ENCODE assay signal across 30 cellular contexts in the genomic region with DNA sequence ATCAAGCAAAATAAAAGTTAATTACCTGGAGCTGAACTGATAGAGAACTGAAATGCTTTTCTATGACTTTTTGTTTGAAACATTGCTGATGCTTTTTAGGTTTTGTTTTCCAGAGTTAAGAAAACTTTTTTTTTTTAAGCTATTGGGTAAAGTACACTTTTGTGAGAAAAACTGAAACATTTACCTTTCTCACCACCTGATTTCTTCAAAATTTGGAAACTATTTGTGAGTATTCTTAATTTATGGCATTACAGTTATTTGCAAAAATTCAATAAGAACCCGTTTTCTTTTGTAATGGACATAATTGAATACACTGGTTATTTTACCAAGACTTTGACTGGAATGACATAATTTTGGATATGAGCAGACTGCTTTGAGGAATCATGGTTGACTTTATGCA. TPM values are rescaled to one million over a fixed set of nuclear protein-coding genes. Genes with fewer than 3 reads are reported as not detected.
"Had no signal": no experiment of that assay in that cellular context is flagged by ENCODE, and none has a peak within 500 bp of the region (broad histone marks: within the 10 kb centered on the region; RNA-seq: fewer than 3 reads in every experiment).

No MANE protein-coding gene starts in this region.

- DNase-seq: activated CD4-positive, alpha-beta memory T cell treated with anti-CD3 and anti-CD28 coated beads for 36 hours; activated CD4-positive, alpha-beta T cell treated with anti-CD3 and anti-CD28 coated beads for 36 hours; activated CD4-positive, alpha-beta T cell treated with anti-CD3 and anti-CD28 coated beads, Interleukin-2, amount 10 ng/mL, durations not matched to agents 24 days and 14 days; activated CD4-positive, CD25-positive, alpha-beta regulatory T cell; activated CD4-positive, CD25-positive, alpha-beta regulatory T cell treated with anti-CD3 and anti-CD28 coated beads, Interleukin-2, amount 50 U/mL, for 72 hours; activated CD8-positive, alpha-beta memory T cell treated with anti-CD3 and anti-CD28 coated beads, Interleukin-2, amount 10 ng/mL, durations not matched to agents 7 days and 5 days; activated CD8-positive, alpha-beta memory T cell treated with anti-CD3 and anti-CD28 coated beads, Interleukin-2, amount 50 U/mL, for 4 hours; activated CD8-positive, alpha-beta T cell treated with anti-CD3 and anti-CD28 coated beads, Interleukin-2, amount 10 ng/mL, durations not matched to agents 7 days and 5 days; activated effector memory CD4-positive, alpha-beta T cell treated with anti-CD3 and anti-CD28 coated beads, Interleukin-2, amount 50 U/mL, for 16 hours; activated naive CD4-positive, alpha-beta T cell treated with anti-CD3 and anti-CD28 coated beads for 36 hours; activated naive CD8-positive, alpha-beta T cell treated with anti-CD3 and anti-CD28 coated beads for 36 hours; activated naive CD8-positive, alpha-beta T cell treated with anti-CD3 and anti-CD28 coated beads, Interleukin-2, amount 50 U/mL, for 24 hours; activated T-cell treated with anti-CD3 and anti-CD28 coated beads, Interleukin-2, amount 50 U/mL, for 1 hour; activated T-cell treated with anti-CD3 and anti-CD28 coated beads, Interleukin-2, amount 50 U/mL, for 48 hours; adrenal gland; brain microvascular endothelial cell; dorsolateral prefrontal cortex; effector memory CD8-positive, alpha-beta T cell; esophagus squamous epithelium; foreskin melanocyte; heart right ventricle; T-helper 17 cell; T1000 had no signal

- H3K9me3 ChIP-seq: ascending aorta, esophagus squamous epithelium, gastroesophageal sphincter had no signal

- H3K4me1 ChIP-seq: adrenal gland, ascending aorta, esophagus squamous epithelium, gastroesophageal sphincter had no signal

- H3K4me2 ChIP-seq: hepatocyte had no signal

- H3K27me3 ChIP-seq: adrenal gland, ascending aorta, brain microvascular endothelial cell, dorsolateral prefrontal cortex, esophagus squamous epithelium, gastroesophageal sphincter, heart right ventricle, hepatocyte had no signal

- H3K79me2 ChIP-seq: hepatocyte had no signal

- H3K4me3 ChIP-seq: adrenal gland, ascending aorta, coronary artery, dorsolateral prefrontal cortex, esophagus squamous epithelium, gastroesophageal sphincter, heart right ventricle, hepatocyte had no signal

- H3K36me3 ChIP-seq: adrenal gland, ascending aorta, brain microvascular endothelial cell, esophagus squamous epithelium, gastroesophageal sphincter, heart right ventricle had no signal

- H3K27ac ChIP-seq: adrenal gland, ascending aorta, brain microvascular endothelial cell, coronary artery, dorsolateral prefrontal cortex, esophagus squamous epithelium, gastroesophageal sphincter, heart right ventricle, hepatocyte had no signal

RNA-seq across cellular contexts. Expression of gene C9orf153, which starts 6.6 kb away (rescaled TPM):
- total RNA-seq: ascending aorta, cardiac septum, esophagus squamous epithelium, fibroblast of villous mesenchyme, glomerular endothelial cell, hepatocyte had no signal
- polyA plus RNA-seq: hepatocyte had no signal
